Comparison of ENCODE assay signal across 21 cellular contexts in the genomic region with DNA sequence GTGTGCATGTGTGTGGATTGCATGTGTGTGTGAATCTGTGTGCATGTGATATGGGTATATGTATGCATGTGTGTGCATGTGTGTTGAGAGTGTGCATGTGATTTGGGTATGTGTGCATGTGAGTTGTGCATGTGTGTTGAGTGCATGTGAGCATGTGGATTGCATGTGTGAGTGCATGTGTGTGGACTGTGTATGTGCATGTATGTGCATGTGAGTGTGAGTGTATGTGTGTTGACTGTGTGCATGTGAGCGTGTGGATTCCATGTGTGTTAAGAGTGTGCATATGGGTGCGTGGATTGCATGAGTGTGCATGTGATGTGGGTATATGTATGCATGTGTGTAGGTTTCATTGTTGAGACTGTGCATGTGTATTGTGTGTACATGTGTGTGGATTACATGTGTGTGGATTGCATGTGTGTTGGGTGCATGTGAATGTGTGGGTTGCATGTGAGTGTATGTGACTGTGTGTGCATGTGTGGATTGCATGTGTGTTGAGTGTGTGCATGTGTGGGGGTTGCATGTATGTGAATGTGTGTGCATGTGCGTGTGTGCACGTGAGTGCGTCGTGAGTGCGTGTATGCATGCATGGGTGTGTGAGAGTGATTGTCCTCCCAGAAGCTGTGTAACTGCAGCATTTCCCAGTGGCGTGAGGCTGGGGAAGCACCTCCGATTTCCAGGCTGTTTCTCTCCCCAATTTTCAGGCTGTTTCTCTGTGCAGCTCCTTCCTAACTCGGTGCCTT. TPM values are rescaled to one million over a fixed set of nuclear protein-coding genes. Genes with fewer than 3 reads are reported as not detected.
DNase-seq lines count a peak whose midpoint lies in the region; ATAC-seq, FAIRE-seq and TF ChIP-seq lines count a peak whose summit lies in the region.
"Had no signal": no experiment of that assay in that cellular context is flagged by ENCODE, and none has a peak within 500 bp of the region (broad histone marks: within the 10 kb centered on the region; RNA-seq: fewer than 3 reads in every experiment).

No MANE protein-coding gene starts in this region.

- H3K36me3 ChIP-seq in HepG2 (replicated peaks in 1 of 2; ENCODE audit: control insufficient read depth in 1 of 2, insufficient read depth in 2 of 2, low read length in 2 of 2) (no peaks in the 10 kb centered on the region), right lobe of liver (no peaks in the 10 kb centered on the region), mesenchymal stem cell (ENCODE audit: control insufficient read depth in 1 of 2, insufficient read depth in 2 of 2, low read depth in 1 of 2, low read length in 2 of 2) (peaks cover 0 to 7% of the 10 kb centered on the region in 2 experiments)
- H3K36me3 ChIP-seq: BLaER1 had no signal

- no TSS peak for BruUV-seq in HepG2 (replicated peaks; lab: Mats Ljungman, UMichigan)

- no peak overlapping the region for H3K27ac Mint-ChIP-seq in activated naive CD4-positive, alpha-beta T cell treated with anti-CD3 and anti-CD28 coated beads, Interleukin-2, amount 50 U/mL, for 72 hours
- H3K27ac Mint-ChIP-seq: CD4-positive, alpha-beta memory T cell; HFFc6 had no signal

- TF ChIP-seq CTCF in HepG2 (CRISPR knock-in tag; IDR thresholded peaks at IDR 0.05) = no peak
- no peak for TF ChIP-seq CTCF in right lobe of liver (IDR thresholded peaks at IDR 0.05)

- peaks cover 0 to 3% of the 10 kb centered on the region in 2 donors for H3K9me3 Mint-ChIP-seq in activated naive CD4-positive, alpha-beta T cell treated with anti-CD3 and anti-CD28 coated beads, Interleukin-2, amount 50 U/mL, for 72 hours
- H3K9me3 Mint-ChIP-seq: CD4-positive, alpha-beta memory T cell; HFFc6 had no signal

- no peak for DNase-seq in HepG2 (ENCODE audit: low spot score)
- no peak for DNase-seq in right lobe of liver
- DNase-seq in mesenchymal stem cell = no peak
- DNase-seq in urothelium cell line (ENCODE audit: low spot score) = no peak
- no peak for DNase-seq in T1000 (lab: John Stamatoyannopoulos, UW)
- DNase-seq in activated naive CD4-positive, alpha-beta T cell treated with anti-CD3 and anti-CD28 coated beads, Interleukin-2, amount 50 U/mL, for 72 hours (ENCODE audit: low spot score in 2 of 2) = no peak
- DNase-seq: Calu3; CD4-positive, alpha-beta memory T cell; GF-D8; HFFc6; KG1; NCI-H1105 treated with DMSO at 0.1 percent for 48 hours; NCI-H1694; NCI-H2107; NCI-H510A; NCI-H748 treated with DMSO at 0.1 percent for 48 hours; NK-92 treated with Interleukin-12 subunit alpha and Interleukin-12 subunit beta, amount 100 ng/mL, for 24 hours; Right ventricle myocardium superior had no signal

- no peak overlapping the region for H3K23ac ChIP-seq in mesenchymal stem cell (ENCODE audit: low read length in 2 of 2)

- FAIRE-seq in HepG2 (lab: Jason Lieb, UNC) (no peak), urothelium cell line (lab: Jason Lieb, UNC) (peak; percentile 100)
- FAIRE-seq: A204.1, GM12878 had no signal

- no peak overlapping the region for H2BK120ac ChIP-seq in mesenchymal stem cell (ENCODE audit: low read depth, low read length)

- no peak overlapping the region for H4K8ac ChIP-seq in mesenchymal stem cell (ENCODE audit: low read length)

- no peak overlapping the region for H2AK5ac ChIP-seq in mesenchymal stem cell (ENCODE audit: low read length, severe bottlenecking)

- TF ChIP-seq POLR2A in HepG2 (IDR thresholded peaks at IDR 0.05; ENCODE audit: insufficient read depth in 1 of 2, low read depth in 2 of 2, low read length in 2 of 2) = no peak
- no peak for TF ChIP-seq POLR2A in right lobe of liver (IDR thresholded peaks at IDR 0.05)

- no peaks in the 10 kb centered on the region; the same call in 1 of the 2 replicates for H4K20me1 ChIP-seq in HepG2 (ENCODE audit: insufficient read depth, low read length)
- H4K20me1 ChIP-seq: BLaER1 had no signal

- H4K91ac ChIP-seq in mesenchymal stem cell (ENCODE audit: low read length) = peak overlapping the region; percentile 21

- H3K79me2 ChIP-seq in HepG2 (ENCODE audit: insufficient read depth, low read length) = no peaks in the 10 kb centered on the region

- peaks cover 12 to 58% of the 10 kb centered on the region in 2 experiments; a peak in 4 of 5 replicates for H3K27me3 ChIP-seq in HepG2 (ENCODE audit: control insufficient read depth in 1 of 2, insufficient read depth in 2 of 2, low read length in 2 of 2)
- H3K27me3 ChIP-seq in right lobe of liver = no peaks in the 10 kb centered on the region
- peaks cover 0 to 21% of the 10 kb centered on the region in 2 experiments for H3K27me3 ChIP-seq in mesenchymal stem cell (ENCODE audit: control insufficient read depth in 1 of 2, insufficient read depth in 1 of 2, low read length in 2 of 2)
- H3K27me3 ChIP-seq: BLaER1 had no signal

- no peak overlapping the region for H3K14ac ChIP-seq in mesenchymal stem cell (ENCODE audit: low read length in 2 of 2)

- H2BK15ac ChIP-seq in mesenchymal stem cell (ENCODE audit: low read depth, poor library complexity, severe bottlenecking) = no peak overlapping the region

- H2BK12ac ChIP-seq in mesenchymal stem cell (ENCODE audit: low read length in 2 of 2) = no peak overlapping the region

- H3K36me3 Mint-ChIP-seq in activated naive CD4-positive, alpha-beta T cell treated with anti-CD3 and anti-CD28 coated beads, Interleukin-2, amount 50 U/mL, for 72 hours = no peaks in the 10 kb centered on the region
- H3K36me3 Mint-ChIP-seq: CD4-positive, alpha-beta memory T cell had no signal

- no peaks in the 10 kb centered on the region for H3K79me1 ChIP-seq in mesenchymal stem cell (replicated peaks; ENCODE audit: low read length, poor library complexity, severe bottlenecking)

- H3K4me1 ChIP-seq in HepG2 (ENCODE audit: insufficient read depth, low read length) = peaks cover 25% of the 10 kb centered on the region
- no peaks in the 10 kb centered on the region for H3K4me1 ChIP-seq in right lobe of liver
- H3K4me1 ChIP-seq in mesenchymal stem cell (ENCODE audit: control insufficient read depth, insufficient read depth, low read depth, low read length) = no peaks in the 10 kb centered on the region

- no peak overlapping the region for H3K4me2 ChIP-seq in HepG2 (ENCODE audit: low read depth, low read length)
- no peak overlapping the region for H3K4me2 ChIP-seq in mesenchymal stem cell (ENCODE audit: low read length, poor library complexity, severe bottlenecking)
- H3K4me2 ChIP-seq: BLaER1 had no signal

- no peak overlapping the region for H3K4me3 ChIP-seq in HepG2 (replicated peaks in 1 of 3; ENCODE audit: insufficient read depth in 1 of 3, low read depth in 2 of 3, low read length in 3 of 3)
- H3K4me3 ChIP-seq in right lobe of liver = no peak overlapping the region
- no peak overlapping the region for H3K4me3 ChIP-seq in mesenchymal stem cell (ENCODE audit: insufficient read depth in 1 of 2, low read depth in 1 of 2, low read length in 2 of 2)
- H3K4me3 ChIP-seq: BLaER1, GM12878 had no signal

- TF ChIP-seq RAD21 in HepG2 (CRISPR knock-in tag; IDR thresholded peaks at IDR 0.05) = no peak

- ATAC-seq in HepG2 = no peak
- ATAC-seq in right lobe of liver = no peak
- no peak for ATAC-seq in activated naive CD4-positive, alpha-beta T cell treated with anti-CD3 and anti-CD28 coated beads, Interleukin-2, amount 50 U/mL, for 72 hours
- ATAC-seq: GM12878 had no signal

- H2AFZ ChIP-seq in HepG2 (ENCODE audit: low read length) = no peak overlapping the region
- no peak overlapping the region for H2AFZ ChIP-seq in mesenchymal stem cell (ENCODE audit: low read depth, low read length)

- CTCF ChIA-PET in HepG2 (lab: Yijun Ruan, JAX; ENCODE audit: low intra/inter-chr PET ratio, low total read pairs) = interaction anchor here (1.3 to 3.1 kb wide), 3 partner anchors 23 to 57 kb away, joined by 4 to 71 read pairs (median 5); no protein-coding TSS in a partner anchor

- H3K4ac ChIP-seq in mesenchymal stem cell (ENCODE audit: low read depth in 1 of 2, low read length in 2 of 2) = no peak overlapping the region

- H2BK5ac ChIP-seq in mesenchymal stem cell (ENCODE audit: low read depth, low read length, poor library complexity, severe bottlenecking) = no peak overlapping the region

- 39% methylated on average over 9 of the region's 10 CpGs for WGBS in HepG2 (ENCODE audit: low lambda C conversion rate)
- WGBS in right lobe of liver (ENCODE audit: insufficient coverage, low coverage, low lambda C conversion rate, missing lambda C conversion rate) = 74% methylated on average over 3 of the region's 10 CpGs
- WGBS in mesenchymal stem cell = 93% methylated on average over 10 of the region's 10 CpGs

- H3K9me3 ChIP-seq in HepG2 (ENCODE audit: low read length) = no peaks in the 10 kb centered on the region
- no peaks in the 10 kb centered on the region for H3K9me3 ChIP-seq in right lobe of liver
- H3K9me3 ChIP-seq in mesenchymal stem cell (ENCODE audit: control insufficient read depth, low read length) = no peaks in the 10 kb centered on the region
- H3K9me3 ChIP-seq: BLaER1 had no signal

- TF ChIP-seq EP300 in HepG2 (IDR thresholded peaks at IDR 0.05; ENCODE audit: low read depth in 2 of 2, low read length in 2 of 2) = no peak
- TF ChIP-seq EP300 in HepG2 (CRISPR knock-in tag; IDR thresholded peaks at IDR 0.05; ENCODE audit: borderline replicate concordance) = no peak

- in situ Hi-C loops in HepG2 (cut with HindIII; ENCODE audit: extremely low pct_ligation_motif_present, low pct_unique_long_range_greater_than_20kb) = no loop called here

- no peak overlapping the region for H3K9ac ChIP-seq in HepG2 (ENCODE audit: insufficient read depth, low read depth, low read length)
- H3K9ac ChIP-seq in mesenchymal stem cell (ENCODE audit: low read length) = no peak overlapping the region
- H3K9ac ChIP-seq: BLaER1 had no signal

- POLR2A ChIA-PET in HepG2 (lab: Yijun Ruan, JAX) = interaction anchor here (1.6 kb wide), 1 partner anchor 16 kb away, joined by 16 read pairs; no protein-coding TSS in a partner anchor

- no peak overlapping the region for H3K27ac ChIP-seq in HepG2 (ENCODE audit: extremely low read length, insufficient read depth, low read length)
- no peak overlapping the region for H3K27ac ChIP-seq in right lobe of liver
- no peak overlapping the region for H3K27ac ChIP-seq in mesenchymal stem cell (ENCODE audit: low read length, poor library complexity, severe bottlenecking)
- H3K27ac ChIP-seq: BLaER1 had no signal

- intact Hi-C loops in HepG2 (cut with micrococcal nuclease; ENCODE audit: unreplicated experiment) (no loop called here), right lobe of liver (cut with DNase I) (no loop called here)

- H3K18ac ChIP-seq in mesenchymal stem cell (ENCODE audit: low read depth in 1 of 2, low read length in 2 of 2) = no peak overlapping the region

RNA-seq across cellular contexts. Expression of gene C1QTNF1, which starts 19.4 kb away (rescaled TPM):
- total RNA-seq in HepG2 (2016; rRNA removed; fragmentation: Illumina TruSeq; extraction: Trizol) (0.18 and 0.36 TPM in 2 replicates), right lobe of liver (10 to 100 TPM in 5 of 6 experiments, 1 to 10 TPM in 1; 9.8 to 40.2 (median 26.2) TPM)
- total RNA-seq in HepG2 (2016; cell fraction: cytosol; rRNA removed; fragmentation: Illumina TruSeq; extraction: Trizol; ENCODE audit: low read depth) = 0.30 TPM in 1 of 2 replicates, not detected in the other
- total RNA-seq in HepG2 (2016; cell fraction: insoluble cytoplasmic fraction; rRNA removed; fragmentation: Illumina TruSeq; extraction: Trizol) = 0.10 and 0.58 TPM in 2 replicates
- total RNA-seq in HepG2 (2016; cell fraction: membrane; rRNA removed; fragmentation: Illumina TruSeq; extraction: Trizol) = 0.06 and 0.31 TPM in 2 replicates
- 0.56 and 0.90 TPM in 2 replicates for total RNA-seq in HepG2 (2016; cell fraction: nucleus; rRNA removed; fragmentation: Illumina TruSeq; extraction: Trizol)
- 0.86 and 2.1 TPM in 2 replicates for polyA plus RNA-seq in HepG2 (2011; rRNA removed)
- polyA plus RNA-seq in HepG2 (2011; cell fraction: cytosol; rRNA removed) = 0.94 and 1.2 TPM in 2 replicates
- 1.4 TPM in 2 replicates for polyA plus RNA-seq in HepG2 (2011; cell fraction: nucleus; rRNA removed)
- polyA plus RNA-seq in HepG2 (2012) = 1.0 and 1.5 TPM in 2 replicates
- polyA plus RNA-seq in HepG2 (2016; cell fraction: cytosol; fragmentation: Illumina TruSeq; extraction: Trizol; ENCODE audit: low read depth) = 0.08 TPM in 1 of 2 replicates, not detected in the other
- 0.12 and 0.25 TPM in 2 replicates for polyA plus RNA-seq in HepG2 (2016; cell fraction: insoluble cytoplasmic fraction; fragmentation: Illumina TruSeq; extraction: Trizol; ENCODE audit: low read depth)
- 0.09 and 0.17 TPM in 2 replicates for polyA plus RNA-seq in HepG2 (2016; cell fraction: membrane; fragmentation: Illumina TruSeq; extraction: Trizol; ENCODE audit: low read depth)
- polyA plus RNA-seq in HepG2 (2016; cell fraction: nucleus; fragmentation: Illumina TruSeq; extraction: Trizol; ENCODE audit: insufficient read depth, low read depth) = 0.45 and 0.55 TPM in 2 replicates
- polyA minus RNA-seq in HepG2 (2011; rRNA and poly(A)+ RNA removed; ENCODE audit: low replicate concordance) = 2.2 TPM in 1 of 2 replicates, not detected in the other
- polyA minus RNA-seq in HepG2 (2011; cell fraction: cytosol; rRNA and poly(A)+ RNA removed) = 0.59 and 0.70 TPM in 2 replicates
- polyA minus RNA-seq in HepG2 (2011; cell fraction: nucleus; rRNA and poly(A)+ RNA removed) = 1.6 and 2.2 TPM in 2 replicates
- 11.9 TPM for polyA plus RNA-seq in mesenchymal stem cell (2013, experiment 1 of 2)
- 13.6 TPM for polyA plus RNA-seq in mesenchymal stem cell (2013, experiment 2 of 2)
- not detected for total RNA-seq in activated naive CD4-positive, alpha-beta T cell treated with anti-CD3 and anti-CD28 coated beads, Interleukin-2, amount 50 U/mL, for 72 hours
- total RNA-seq: CD4-positive, alpha-beta memory T cell had no signal
- polyA plus RNA-seq: CD4-positive, alpha-beta memory T cell had no signal

RNA-seq across cellular contexts. Expression of gene ENGASE, which starts 31.3 kb away (rescaled TPM):
- 2.8 and 10.6 TPM in 2 replicates for total RNA-seq in HepG2 (2016; rRNA removed; fragmentation: Illumina TruSeq; extraction: Trizol)
- 10.9 and 11.3 TPM in 2 replicates for total RNA-seq in HepG2 (2016; cell fraction: cytosol; rRNA removed; fragmentation: Illumina TruSeq; extraction: Trizol; ENCODE audit: low read depth)
- total RNA-seq in HepG2 (2016; cell fraction: insoluble cytoplasmic fraction; rRNA removed; fragmentation: Illumina TruSeq; extraction: Trizol) = 2.1 and 11.0 TPM in 2 replicates
- 4.0 and 4.4 TPM in 2 replicates for total RNA-seq in HepG2 (2016; cell fraction: membrane; rRNA removed; fragmentation: Illumina TruSeq; extraction: Trizol)
- total RNA-seq in HepG2 (2016; cell fraction: nucleus; rRNA removed; fragmentation: Illumina TruSeq; extraction: Trizol) = 17.7 and 21.9 TPM in 2 replicates
- 18.1 and 30.3 TPM in 2 replicates for polyA plus RNA-seq in HepG2 (2011; rRNA removed)
- 4.4 and 5.4 TPM in 2 replicates for polyA plus RNA-seq in HepG2 (2011; cell fraction: cytosol; rRNA removed)
- 327 and 364 TPM in 2 replicates for polyA plus RNA-seq in HepG2 (2011; cell fraction: nucleus; rRNA removed)
- 25.6 and 35.5 TPM in 2 replicates for polyA plus RNA-seq in HepG2 (2012)
- polyA plus RNA-seq in HepG2 (2016; cell fraction: cytosol; fragmentation: Illumina TruSeq; extraction: Trizol; ENCODE audit: low read depth) = 0.50 and 0.71 TPM in 2 replicates
- polyA plus RNA-seq in HepG2 (2016; cell fraction: insoluble cytoplasmic fraction; fragmentation: Illumina TruSeq; extraction: Trizol; ENCODE audit: low read depth) = 3.3 and 4.0 TPM in 2 replicates
- 1.3 and 1.4 TPM in 2 replicates for polyA plus RNA-seq in HepG2 (2016; cell fraction: membrane; fragmentation: Illumina TruSeq; extraction: Trizol; ENCODE audit: low read depth)
- polyA plus RNA-seq in HepG2 (2016; cell fraction: nucleus; fragmentation: Illumina TruSeq; extraction: Trizol; ENCODE audit: insufficient read depth, low read depth) = 64.3 and 73.5 TPM in 2 replicates
- polyA minus RNA-seq in HepG2 (2011; rRNA and poly(A)+ RNA removed; ENCODE audit: low replicate concordance) = 27.1 and 30.9 TPM in 2 replicates
- polyA minus RNA-seq in HepG2 (2011; cell fraction: cytosol; rRNA and poly(A)+ RNA removed) = 4.3 and 5.1 TPM in 2 replicates
- 56.1 and 79.6 TPM in 2 replicates for polyA minus RNA-seq in HepG2 (2011; cell fraction: nucleus; rRNA and poly(A)+ RNA removed)
- total RNA-seq in right lobe of liver = 10 to 100 TPM in 5 of 6 experiments, 1 to 10 TPM in 1; 7.4 to 63.7 (median 39.1) TPM
- 6.9 TPM for polyA plus RNA-seq in mesenchymal stem cell (2013, experiment 1 of 2)
- polyA plus RNA-seq in mesenchymal stem cell (2013, experiment 2 of 2) = 5.8 TPM
- total RNA-seq in activated naive CD4-positive, alpha-beta T cell treated with anti-CD3 and anti-CD28 coated beads, Interleukin-2, amount 50 U/mL, for 72 hours = 10 to 100 TPM; 31.5 to 40.5 TPM

RNA-seq across cellular contexts. Expression of gene CANT1, which starts 33.8 kb away (rescaled TPM):
- 24.9 and 34.1 TPM in 2 replicates for total RNA-seq in HepG2 (2016; rRNA removed; fragmentation: Illumina TruSeq; extraction: Trizol)
- total RNA-seq in HepG2 (2016; cell fraction: cytosol; rRNA removed; fragmentation: Illumina TruSeq; extraction: Trizol; ENCODE audit: low read depth) = 4.7 and 7.2 TPM in 2 replicates
- 22.7 and 35.6 TPM in 2 replicates for total RNA-seq in HepG2 (2016; cell fraction: insoluble cytoplasmic fraction; rRNA removed; fragmentation: Illumina TruSeq; extraction: Trizol)
- 18.3 and 22.7 TPM in 2 replicates for total RNA-seq in HepG2 (2016; cell fraction: membrane; rRNA removed; fragmentation: Illumina TruSeq; extraction: Trizol)
- 34.4 and 36.1 TPM in 2 replicates for total RNA-seq in HepG2 (2016; cell fraction: nucleus; rRNA removed; fragmentation: Illumina TruSeq; extraction: Trizol)
- polyA plus RNA-seq in HepG2 (2011; rRNA removed) = 42.1 and 42.6 TPM in 2 replicates
- 32.0 and 42.2 TPM in 2 replicates for polyA plus RNA-seq in HepG2 (2011; cell fraction: cytosol; rRNA removed)
- polyA plus RNA-seq in HepG2 (2011; cell fraction: nucleus; rRNA removed) = 39.8 and 43.1 TPM in 2 replicates
- polyA plus RNA-seq in HepG2 (2012) = 25.0 and 32.7 TPM in 2 replicates
- 5.6 TPM in 2 replicates for polyA plus RNA-seq in HepG2 (2016; cell fraction: cytosol; fragmentation: Illumina TruSeq; extraction: Trizol; ENCODE audit: low read depth)
- polyA plus RNA-seq in HepG2 (2016; cell fraction: insoluble cytoplasmic fraction; fragmentation: Illumina TruSeq; extraction: Trizol; ENCODE audit: low read depth) = 23.0 and 24.4 TPM in 2 replicates
- 13.8 and 16.2 TPM in 2 replicates for polyA plus RNA-seq in HepG2 (2016; cell fraction: membrane; fragmentation: Illumina TruSeq; extraction: Trizol; ENCODE audit: low read depth)
- 44.9 and 45.4 TPM in 2 replicates for polyA plus RNA-seq in HepG2 (2016; cell fraction: nucleus; fragmentation: Illumina TruSeq; extraction: Trizol; ENCODE audit: insufficient read depth, low read depth)
- 46.8 and 73.3 TPM in 2 replicates for polyA minus RNA-seq in HepG2 (2011; rRNA and poly(A)+ RNA removed; ENCODE audit: low replicate concordance)
- polyA minus RNA-seq in HepG2 (2011; cell fraction: cytosol; rRNA and poly(A)+ RNA removed) = 34.5 and 40.3 TPM in 2 replicates
- 27.8 and 31.3 TPM in 2 replicates for polyA minus RNA-seq in HepG2 (2011; cell fraction: nucleus; rRNA and poly(A)+ RNA removed)
- total RNA-seq in right lobe of liver = 10 to 100 TPM; 15.6 to 26.3 (median 18.7) TPM
- polyA plus RNA-seq in mesenchymal stem cell (2013, experiment 1 of 2) = 37.8 TPM
- 38.3 TPM for polyA plus RNA-seq in mesenchymal stem cell (2013, experiment 2 of 2)
- total RNA-seq in activated naive CD4-positive, alpha-beta T cell treated with anti-CD3 and anti-CD28 coated beads, Interleukin-2, amount 50 U/mL, for 72 hours = 10 to 100 TPM; 54.7 to 57.0 TPM

Comparison
In these comparisons a context has a peak if more than half of its experiments do, and no peak if none do; other contexts are left out.
1. RNA of gene C1QTNF1, which starts 19.4 kb away (total RNA-seq): 9.8 to 40.2 TPM in right lobe of liver; 0.06 to 0.90 TPM in HepG2 and not detected in activated naive CD4-positive, alpha-beta T cell treated with anti-CD3 and anti-CD28 coated beads, Interleukin-2, amount 50 U/mL, for 72 hours; every median in the first group is over 4 times any median in the second.